8 cellular contexts compared by ENCODE assay signal in the genomic region with DNA sequence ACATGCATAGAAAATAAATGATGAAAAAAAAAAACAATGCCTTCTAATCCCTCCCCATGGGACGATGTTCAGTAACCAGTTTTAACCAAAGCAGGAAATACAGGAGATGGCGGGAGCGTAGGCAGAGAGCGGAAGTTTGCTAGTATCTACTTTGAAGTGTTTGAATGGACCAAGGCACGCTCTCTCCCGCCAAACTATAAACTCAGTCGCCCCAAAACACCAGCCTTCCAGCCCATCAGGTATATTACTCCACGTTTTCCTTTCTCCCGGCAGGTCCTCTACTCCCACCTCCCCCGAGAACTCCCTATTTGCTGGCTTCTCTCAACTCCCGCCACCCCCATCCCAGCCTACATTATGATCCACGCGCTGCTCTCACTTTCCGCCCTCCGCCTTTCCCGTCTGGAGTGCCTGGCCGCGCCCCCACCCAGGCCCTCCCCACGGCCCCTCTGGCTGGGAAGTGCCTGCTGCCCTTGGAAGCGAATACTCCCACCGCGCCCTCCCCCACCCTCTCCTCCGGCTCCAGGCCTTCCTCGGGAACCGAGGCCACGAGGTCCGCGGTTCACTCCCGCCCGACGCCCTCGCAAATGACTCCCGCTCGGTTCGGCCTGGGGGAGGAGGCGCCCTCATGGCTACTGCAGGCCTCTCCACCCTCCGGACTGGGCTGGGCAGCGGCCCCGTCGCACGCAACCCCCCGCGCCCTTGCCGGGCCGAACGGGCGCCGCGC. TPM values are rescaled to one million over a fixed set of nuclear protein-coding genes. Genes with fewer than 3 reads are reported as not detected.
DNase-seq lines count a peak whose midpoint lies in the region; ATAC-seq, FAIRE-seq and TF ChIP-seq lines count a peak whose summit lies in the region.

No MANE protein-coding gene starts in this region.

- H3K27me3 ChIP-seq in RWPE2 (ENCODE audit: insufficient read depth, poor library complexity, severe bottlenecking): no peaks in the 10 kb centered on the region
- H3K27me3 ChIP-seq in neuron (ENCODE audit: insufficient read depth, low read length): no peaks in the 10 kb centered on the region
- H3K27me3 ChIP-seq in thoracic aorta (replicated peaks; ENCODE audit: insufficient read depth): no peaks in the 10 kb centered on the region

- H3K27ac ChIP-seq in RWPE2 (ENCODE audit: poor library complexity, severe bottlenecking) (peak overlapping the region; percentile 86), thoracic aorta (peak overlapping the region; percentile 96 to 97)

- FAIRE-seq in H54 (lab: Jason Lieb, UNC): no peak

- TF ChIP-seq POLR2A in H54 (IDR thresholded peaks at IDR 0.05; ENCODE audit: low read depth, low read length): no peak

- ATAC-seq in RWPE2 (ENCODE audit: low read depth) (peak; percentile 52), thoracic aorta (ENCODE audit: insufficient number of reproducible peaks, low FRiP score, low read depth) (peak; percentile 14)

- H3K4me3 ChIP-seq in RWPE2 (ENCODE audit: severe bottlenecking) (peak overlapping the region; percentile 93), neuron (ENCODE audit: low read length) (peak overlapping the region; percentile 81), thoracic aorta (peak overlapping the region; percentile 98)

- DNase-seq in DMS79 (lab: John Stamatoyannopoulos, UW) (peak; percentile 10), H54 (ENCODE audit: insufficient read length, low spot score) (peak; percentile 42), LHCN-M2 (ENCODE audit: low read depth) (peak; percentile 50), RWPE2 (ENCODE audit: low spot score) (peak; percentile 58), foreskin melanocyte (peak; percentile 53), thoracic aorta (ENCODE audit: low spot score) (peak; percentile 32)
- DNase-seq in activated effector memory CD4-positive, alpha-beta T cell treated with anti-CD3 and anti-CD28 coated beads, Interleukin-2, amount 50 U/mL, for 16 hours: peak; percentile 82

- H3K4me1 ChIP-seq in RWPE2 (ENCODE audit: insufficient read depth, poor library complexity, severe bottlenecking): peaks cover 6% of the 10 kb centered on the region
- H3K4me1 ChIP-seq in neuron (ENCODE audit: insufficient read depth, low read length): peaks cover 18% of the 10 kb centered on the region
- peaks cover 22 to 44% of the 10 kb centered on the region in 2 donors for H3K4me1 ChIP-seq in thoracic aorta (ENCODE audit: control insufficient read depth in 1 of 2, low read depth in 2 of 2)

- TF ChIP-seq CTCF in RWPE2 (IDR thresholded peaks at IDR 0.05; ENCODE audit: poor library complexity, severe bottlenecking) (no peak), thoracic aorta (IDR thresholded peaks at IDR 0.05) (no peak)

- H3K36me3 ChIP-seq in RWPE2 (ENCODE audit: low read depth) (peaks cover 44% of the 10 kb centered on the region), neuron (ENCODE audit: insufficient read depth, low read length) (peaks cover 22% of the 10 kb centered on the region), thoracic aorta (no peaks in the 10 kb centered on the region)

- H2AFZ ChIP-seq in neuron (ENCODE audit: low read depth, low read length): peak overlapping the region; percentile 74

- H3K9me3 ChIP-seq in RWPE2 (ENCODE audit: severe bottlenecking) (no peaks in the 10 kb centered on the region), neuron (ENCODE audit: low read length) (no peaks in the 10 kb centered on the region), thoracic aorta (no peaks in the 10 kb centered on the region)

RNA-seq across cellular contexts. Expression of a gene that starts 0.7 kb away (rescaled TPM):
- 159 and 165 TPM in 2 replicates for total RNA-seq in LHCN-M2 (2014; rRNA removed)
- 63.2 TPM for polyA plus RNA-seq in LHCN-M2 (2012)
- 100 to 1,000 TPM; 101 to 171 TPM for total RNA-seq in thoracic aorta

Comparison
In these comparisons a context has a peak if more than half of its experiments do, and no peak if none do; other contexts are left out.
1. Peak in every context shown above with its lines: DNase-seq, ATAC-seq, H3K4me3 ChIP-seq and H3K27ac ChIP-seq.
2. DNase-seq: peak in every context shown above with its lines; median percentile 82 in activated effector memory CD4-positive, alpha-beta T cell treated with anti-CD3 and anti-CD28 coated beads, Interleukin-2, amount 50 U/mL, for 16 hours; 58 in RWPE2; 53 in foreskin melanocyte; 50 in LHCN-M2; 42 in H54; 32 in thoracic aorta; 10 in DMS79.